10 cellular contexts compared by ENCODE assay signal in genomic region chr19:17754634-17755532, GRCh38. TPM values are rescaled to one million over a fixed set of nuclear protein-coding genes. Genes with fewer than 3 reads are reported as not detected.
DNase-seq lines count a peak whose midpoint lies in the region; ATAC-seq and TF ChIP-seq lines count a peak whose summit lies in the region.
"Had no signal": no experiment of that assay in that cellular context is flagged by ENCODE, and none has a peak within 500 bp of the region (broad histone marks: within the 10 kb centered on the region; RNA-seq: fewer than 3 reads in every experiment).

No MANE protein-coding gene starts in this region.

- ATAC-seq in CD8-positive, alpha-beta T cell: no peak
- ATAC-seq in GM19328 (IDR thresholded peaks at IDR 0.05; ENCODE audit: unreplicated experiment): peak; percentile 37
- peak; percentile 32 for ATAC-seq in HG03571 (IDR thresholded peaks at IDR 0.05; ENCODE audit: unreplicated experiment)

- POLR2A ChIA-PET in CD8-positive, alpha-beta T cell (lab: Charles Lee): interaction anchor here (0.8 to 0.9 kb wide), 2 partner anchors 35 to 105 kb away, joined by 3 read pairs; partner anchors contain the start of gene RPL18A

- peaks cover 48% of the 10 kb centered on the region for H3K4me1 Mint-ChIP-seq in CD8-positive, alpha-beta T cell (ENCODE audit: low read depth)
- H3K4me1 Mint-ChIP-seq: nephron had no signal

- no peak overlapping the region for H3K4me3 ChIP-seq in CD8-positive, alpha-beta T cell (ENCODE audit: low read depth, low read length)
- H3K4me3 ChIP-seq in WERI-Rb-1 (ENCODE audit: low read depth, low read length): no peak overlapping the region

- no peak for DNase-seq in CD8-positive, alpha-beta T cell
- DNase-seq in caudate nucleus (lab: John Stamatoyannopoulos, UW): peak in 1 of 61 donors; percentile 9
- no peak for DNase-seq in NCI-H1417 treated with DMSO at 0.1 percent for 48 hours (lab: John Stamatoyannopoulos, UW)
- DNase-seq in DMS153 (lab: John Stamatoyannopoulos, UW): no peak
- DNase-seq in midbrain (lab: John Stamatoyannopoulos, UW): no peak
- DNase-seq in WERI-Rb-1: no peak

- H3K27ac Mint-ChIP-seq in CD8-positive, alpha-beta T cell: peak overlapping the region; percentile 71
- H3K27ac Mint-ChIP-seq: nephron had no signal

- peak overlapping the region; percentile 15 for H3K4me3 Mint-ChIP-seq in CD8-positive, alpha-beta T cell
- H3K4me3 Mint-ChIP-seq: nephron had no signal

- intact Hi-C loops in CD8-positive, alpha-beta T cell (cut with DNase I, micrococcal nuclease): no loop called here

- H3K27me3 ChIP-seq in CD8-positive, alpha-beta T cell (ENCODE audit: insufficient read depth, low read length): no peaks in the 10 kb centered on the region
- no peaks in the 10 kb centered on the region for H3K27me3 ChIP-seq in WERI-Rb-1 (ENCODE audit: insufficient read depth, low read depth, severe bottlenecking)

- peaks cover 47% of the 10 kb centered on the region for H3K4me1 ChIP-seq in CD8-positive, alpha-beta T cell (ENCODE audit: insufficient read depth, low read length)

- H3K9me3 ChIP-seq in CD8-positive, alpha-beta T cell (ENCODE audit: low read length): no peaks in the 10 kb centered on the region
- H3K9me3 ChIP-seq in WERI-Rb-1 (ENCODE audit: severe bottlenecking): no peaks in the 10 kb centered on the region

- H3K27ac ChIP-seq in CD8-positive, alpha-beta T cell (ENCODE audit: low read depth, low read length): no peak overlapping the region
- H3K27ac ChIP-seq in caudate nucleus (ENCODE audit: low read depth, low read length): peak overlapping the region; percentile 100
- H3K27ac ChIP-seq in WERI-Rb-1: no peak overlapping the region
- H3K27ac ChIP-seq: KMS-11 had no signal

- peaks cover 13% of the 10 kb centered on the region for H3K36me3 ChIP-seq in CD8-positive, alpha-beta T cell (ENCODE audit: insufficient read depth, low read length)
- H3K36me3 ChIP-seq in WERI-Rb-1: no peaks in the 10 kb centered on the region

- no peaks in the 10 kb centered on the region for H3K9me3 Mint-ChIP-seq in CD8-positive, alpha-beta T cell
- H3K9me3 Mint-ChIP-seq: nephron had no signal

- peaks cover 49% of the 10 kb centered on the region for H3K36me3 Mint-ChIP-seq in CD8-positive, alpha-beta T cell

- CTCF ChIA-PET in CD8-positive, alpha-beta T cell (lab: Charles Lee): interaction anchor here (0.6 to 2.2 kb wide), 6 partner anchors 10 to 96 kb away, joined by 3 to 13 read pairs (median 4); no protein-coding TSS in a partner anchor

- TF ChIP-seq CTCF in CD8-positive, alpha-beta T cell (IDR thresholded peaks at IDR 0.05): no peak
- TF ChIP-seq CTCF in WERI-Rb-1 (IDR thresholded peaks at IDR 0.05; ENCODE audit: low read depth, low read length): no peak

- H3K27me3 Mint-ChIP-seq in CD8-positive, alpha-beta T cell (ENCODE audit: low read depth): no peaks in the 10 kb centered on the region

RNA-seq across cellular contexts. Expression of gene FCHO1, which starts 3.6 kb away (rescaled TPM):
- 10 to 100 TPM; 36.7 to 38.4 TPM for total RNA-seq in CD8-positive, alpha-beta T cell

RNA-seq across cellular contexts. Expression of gene MAP1S, which starts 35.6 kb away (rescaled TPM):
- total RNA-seq in CD8-positive, alpha-beta T cell: 10 to 100 TPM; 28.1 to 29.7 TPM

RNA-seq across cellular contexts. Expression of gene B3GNT3, which starts 40.1 kb away (rescaled TPM):
- total RNA-seq in CD8-positive, alpha-beta T cell: not detected
